In the genomic region with DNA sequence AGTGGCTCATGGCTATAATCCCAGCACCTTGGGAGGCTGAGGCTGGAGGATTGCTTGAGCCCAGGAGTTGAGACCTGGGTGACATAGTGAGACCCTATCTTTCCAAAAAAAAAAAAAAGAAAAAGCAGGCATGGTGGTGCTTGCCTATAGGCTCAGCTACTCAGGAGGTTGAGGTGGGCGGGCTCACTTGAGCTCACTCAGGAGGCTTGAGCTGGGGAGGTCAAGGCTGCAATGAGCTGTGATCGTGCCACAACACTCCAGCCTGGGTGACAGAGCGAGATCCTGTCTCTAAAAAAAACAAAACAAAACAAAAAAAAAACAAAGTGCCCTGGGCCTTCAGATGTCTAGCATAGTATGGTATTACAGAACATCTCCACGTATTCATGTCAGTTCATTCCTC, we compare ENCODE assay signal across 1 cellular context.
TF ChIP-seq lines count a peak whose summit lies in the region.

No MANE protein-coding gene starts in this region.

TF ChIP-seq in A549, 52 proteins besides CTCF, POLR2A, EP300 and RAD21 (continued from another document):
- TF ChIP-seq, protein P1, sequence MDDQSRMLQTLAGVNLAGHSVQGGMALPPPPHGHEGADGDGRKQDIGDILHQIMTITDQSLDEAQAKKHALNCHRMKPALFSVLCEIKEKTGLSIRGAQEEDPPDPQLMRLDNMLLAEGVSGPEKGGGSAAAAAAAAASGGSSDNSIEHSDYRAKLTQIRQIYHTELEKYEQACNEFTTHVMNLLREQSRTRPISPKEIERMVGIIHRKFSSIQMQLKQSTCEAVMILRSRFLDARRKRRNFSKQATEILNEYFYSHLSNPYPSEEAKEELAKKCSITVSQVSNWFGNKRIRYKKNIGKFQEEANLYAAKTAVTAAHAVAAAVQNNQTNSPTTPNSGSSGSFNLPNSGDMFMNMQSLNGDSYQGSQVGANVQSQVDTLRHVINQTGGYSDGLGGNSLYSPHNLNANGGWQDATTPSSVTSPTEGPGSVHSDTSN (IDR thresholded peaks at IDR 0.05): no peak
- TF ChIP-seq, protein P2, sequence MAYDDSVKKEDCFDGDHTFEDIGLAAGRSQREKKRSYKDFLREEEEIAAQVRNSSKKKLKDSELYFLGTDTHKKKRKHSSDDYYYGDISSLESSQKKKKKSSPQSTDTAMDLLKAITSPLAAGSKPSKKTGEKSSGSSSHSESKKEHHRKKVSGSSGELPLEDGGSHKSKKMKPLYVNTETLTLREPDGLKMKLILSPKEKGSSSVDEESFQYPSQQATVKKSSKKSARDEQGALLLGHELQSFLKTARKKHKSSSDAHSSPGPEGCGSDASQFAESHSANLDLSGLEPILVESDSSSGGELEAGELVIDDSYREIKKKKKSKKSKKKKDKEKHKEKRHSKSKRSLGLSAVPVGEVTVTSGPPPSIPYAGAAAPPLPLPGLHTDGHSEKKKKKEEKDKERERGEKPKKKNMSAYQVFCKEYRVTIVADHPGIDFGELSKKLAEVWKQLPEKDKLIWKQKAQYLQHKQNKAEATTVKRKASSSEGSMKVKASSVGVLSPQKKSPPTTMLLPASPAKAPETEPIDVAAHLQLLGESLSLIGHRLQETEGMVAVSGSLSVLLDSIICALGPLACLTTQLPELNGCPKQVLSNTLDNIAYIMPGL (CRISPR knock-in tag; IDR thresholded peaks at IDR 0.05; ENCODE audit: borderline replicate concordance): no peak
- TF ChIP-seq RCOR1 (IDR thresholded peaks at IDR 0.05; ENCODE audit: low read depth, low read length): no peak
- no peak for TF ChIP-seq RNF2 (IDR thresholded peaks at IDR 0.05; ENCODE audit: borderline replicate concordance, low read depth)
- no peak for TF ChIP-seq HOXB5 (CRISPR knock-in tag; IDR thresholded peaks at IDR 0.05)
- no peak for TF ChIP-seq CBX2 (IDR thresholded peaks at IDR 0.05; ENCODE audit: borderline replicate concordance, low read depth)
- TF ChIP-seq FOSL2 (IDR thresholded peaks at IDR 0.05): no peak
- TF ChIP-seq FOSL2 (CRISPR knock-in tag; IDR thresholded peaks at IDR 0.05): no peak
- no peak for TF ChIP-seq RARB (CRISPR knock-in tag; IDR thresholded peaks at IDR 0.05)
- TF ChIP-seq ZFP36 (IDR thresholded peaks at IDR 0.05; ENCODE audit: borderline replicate concordance, partially characterized antibody): no peak
- TF ChIP-seq TFCP2L1 (CRISPR knock-in tag; IDR thresholded peaks at IDR 0.05): no peak
- TF ChIP-seq ESRRA (IDR thresholded peaks at IDR 0.05; ENCODE audit: borderline replicate concordance, low read length): no peak
- TF ChIP-seq MAZ (IDR thresholded peaks at IDR 0.05; ENCODE audit: borderline replicate concordance, low read depth, low read length): no peak
- TF ChIP-seq ZC3H11A (IDR thresholded peaks at IDR 0.05): no peak
- TF ChIP-seq FOSB (CRISPR knock-in tag; IDR thresholded peaks at IDR 0.05): no peak
TF ChIP-seq in A549: peak in this region for 0.
